In genomic region chr5:58074717-58075116, GRCh38 we compare ENCODE assay signal across 21 cellular contexts.
"Had no signal": no experiment of that assay in that cellular context is flagged by ENCODE, and none has a peak within 500 bp of the region (broad histone marks: within the 10 kb centered on the region; RNA-seq: fewer than 3 reads in every experiment).

No MANE protein-coding gene starts in this region.

- H3K4me1 ChIP-seq: foreskin keratinocyte, prostate gland, thyroid gland had no signal

- H3K9me3 ChIP-seq: esophagus muscularis mucosa, gastroesophageal sphincter, heart right ventricle, prostate gland, right atrium auricular region, sigmoid colon, stomach, thyroid gland had no signal

- H3K36me3 ChIP-seq: esophagus muscularis mucosa, gastroesophageal sphincter, heart right ventricle, prostate gland, right atrium auricular region, sigmoid colon, stomach, thyroid gland had no signal

- H3K27ac ChIP-seq: coronary artery, esophagus muscularis mucosa, foreskin keratinocyte, gastroesophageal sphincter, prostate gland, sigmoid colon, stomach, thyroid gland had no signal

- DNase-seq: dermis blood vessel endothelial cell; effector memory CD4-positive, alpha-beta T cell; foreskin keratinocyte; heart right ventricle; kidney; naive thymus-derived CD4-positive, alpha-beta T cell; nucleus accumbens; sigmoid colon; stimulated activated CD4-positive, alpha-beta T cell treated with anti-CD3 and anti-CD28 coated beads, Interleukin-2, amount 100 ng/mL, for 24 hours; stimulated activated CD4-positive, alpha-beta T cell treated with anti-CD3 and anti-CD28 coated beads, Interleukin-4, amount 100 ng/mL, for 24 hours; stimulated activated naive CD4-positive, alpha-beta T cell treated with Interleukin-2 at 50 U/mL for 16 hours; stomach; thyroid gland; trophoblast cell had no signal

- ATAC-seq: foreskin keratinocyte; gastroesophageal sphincter; heart right ventricle; naive thymus-derived CD4-positive, alpha-beta T cell; stimulated activated effector memory CD8-positive, alpha-beta T cell treated with anti-CD3 and anti-CD28 coated beads, Interleukin-12 subunit alpha, Interleukin-12 subunit beta, amount 100 ng/mL, for 72 hours had no signal

- H3K4me3 ChIP-seq: coronary artery, esophagus muscularis mucosa, gastroesophageal sphincter, heart right ventricle, prostate gland, right atrium auricular region, sigmoid colon, stomach, thyroid gland had no signal

- H3K27me3 ChIP-seq: esophagus muscularis mucosa, foreskin keratinocyte, gastroesophageal sphincter, heart right ventricle, right atrium auricular region, sigmoid colon, stomach, thyroid gland had no signal

- FAIRE-seq: endothelial cell of umbilical vein, kidney had no signal
